Comparison of ENCODE assay signal across 12 cellular contexts in the genomic region with DNA sequence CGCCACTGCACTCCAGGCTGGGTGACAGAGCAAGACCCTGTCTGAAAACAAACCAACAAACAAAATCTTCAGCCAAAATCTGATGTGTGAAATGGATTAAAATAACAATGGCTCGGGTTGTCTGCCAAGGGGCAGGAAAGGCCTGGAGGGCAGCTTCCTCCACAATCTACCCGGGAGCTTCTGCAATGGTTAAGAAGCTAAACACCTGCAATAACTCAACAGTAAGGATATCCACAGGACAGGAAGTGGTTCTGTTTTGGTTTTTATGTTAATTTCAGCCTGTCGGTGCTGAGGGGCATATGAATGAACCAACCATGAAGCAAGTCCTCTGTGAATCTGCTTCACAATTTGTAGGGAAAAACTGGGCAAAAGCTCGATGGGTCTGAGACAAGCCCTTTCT. TPM values are rescaled to one million over a fixed set of nuclear protein-coding genes. Genes with fewer than 3 reads are reported as not detected.
DNase-seq lines count a peak whose midpoint lies in the region; ATAC-seq and TF ChIP-seq lines count a peak whose summit lies in the region.
"Had no signal": no experiment of that assay in that cellular context is flagged by ENCODE, and none has a peak within 500 bp of the region (broad histone marks: within the 10 kb centered on the region; RNA-seq: fewer than 3 reads in every experiment).

No MANE protein-coding gene starts in this region.

- TF ChIP-seq CTCF in transverse colon (IDR thresholded peaks at IDR 0.05): no peak

- H3K27me3 Mint-ChIP-seq in activated T-helper 2 cell treated with anti-CD3 and anti-CD28 coated beads, Interferon-gamma antibody, Interleukin-2, Interleukin-4, amounts not matched to agents 10 μg/mL and 5 μg/mL and 100 μg/mL, durations not matched to agents 14 hours and 24 hours and 36 hours (ENCODE audit: low read depth): no peaks in the 10 kb centered on the region
- H3K27me3 Mint-ChIP-seq in naive thymus-derived CD8-positive, alpha-beta T cell: no peaks in the 10 kb centered on the region

- H3K27ac ChIP-seq in SJCRH30 (no peak overlapping the region), transverse colon (no peak overlapping the region)
- H3K27ac ChIP-seq: right atrium auricular region, tibial artery had no signal

- peaks cover 18% of the 10 kb centered on the region for H3K4me1 Mint-ChIP-seq in activated T-helper 2 cell treated with anti-CD3 and anti-CD28 coated beads, Interferon-gamma antibody, Interleukin-2, Interleukin-4, amounts not matched to agents 10 μg/mL and 5 μg/mL and 100 μg/mL, durations not matched to agents 14 hours and 24 hours and 36 hours (ENCODE audit: low read depth)
- H3K4me1 Mint-ChIP-seq in naive thymus-derived CD8-positive, alpha-beta T cell: peaks cover 12 to 32% (median 28%) of the 10 kb centered on the region in 4 donors

- no peak overlapping the region for H3K4me3 Mint-ChIP-seq in activated T-helper 2 cell treated with anti-CD3 and anti-CD28 coated beads, Interferon-gamma antibody, Interleukin-2, Interleukin-4, amounts not matched to agents 10 μg/mL and 5 μg/mL and 100 μg/mL, durations not matched to agents 14 hours and 24 hours and 36 hours (ENCODE audit: low read depth)
- H3K4me3 Mint-ChIP-seq in naive thymus-derived CD8-positive, alpha-beta T cell: peak overlapping the region in 2 of 10 donors; percentile 10 to 29

- no peak for ATAC-seq in naive thymus-derived CD8-positive, alpha-beta T cell

- no peaks in the 10 kb centered on the region for H3K9me3 Mint-ChIP-seq in activated T-helper 2 cell treated with anti-CD3 and anti-CD28 coated beads, Interferon-gamma antibody, Interleukin-2, Interleukin-4, amounts not matched to agents 10 μg/mL and 5 μg/mL and 100 μg/mL, durations not matched to agents 14 hours and 24 hours and 36 hours
- no peaks in the 10 kb centered on the region for H3K9me3 Mint-ChIP-seq in naive thymus-derived CD8-positive, alpha-beta T cell

- WGBS in transverse colon (ENCODE audit: low coverage in 1 of 2), 2 donors: 65% methylated on average over 5 of the region's 5 CpGs; no CpG with 5 or more reads in 1 of the 2 donors

- intact Hi-C loops in activated T-helper 2 cell treated with anti-CD3 and anti-CD28 coated beads, Interferon-gamma antibody, Interleukin-2, Interleukin-4, amounts not matched to agents 10 μg/mL and 5 μg/mL and 100 μg/mL, durations not matched to agents 14 hours and 24 hours and 36 hours (cut with micrococcal nuclease): no loop called here
- intact Hi-C loops in transverse colon (cut with DNase I; ENCODE audit: low total_unique reads): no loop called here

- in situ Hi-C loops in transverse colon (cut with MboI; ENCODE audit: low pct_ligation_motif_present in 1 of 4, low pct_unique_long_range_greater_than_20kb in 1 of 4, low sequenced_read_pairs in 3 of 4): no loop called here

- peak overlapping the region; percentile 66 for H3K27ac Mint-ChIP-seq in activated T-helper 2 cell treated with anti-CD3 and anti-CD28 coated beads, Interferon-gamma antibody, Interleukin-2, Interleukin-4, amounts not matched to agents 10 μg/mL and 5 μg/mL and 100 μg/mL, durations not matched to agents 14 hours and 24 hours and 36 hours
- H3K27ac Mint-ChIP-seq in naive thymus-derived CD8-positive, alpha-beta T cell: peak overlapping the region; percentile 69 to 93 (median 85)

- H3K36me3 Mint-ChIP-seq in activated T-helper 2 cell treated with anti-CD3 and anti-CD28 coated beads, Interferon-gamma antibody, Interleukin-2, Interleukin-4, amounts not matched to agents 10 μg/mL and 5 μg/mL and 100 μg/mL, durations not matched to agents 14 hours and 24 hours and 36 hours (ENCODE audit: low read depth): peaks cover 78% of the 10 kb centered on the region
- H3K36me3 Mint-ChIP-seq in naive thymus-derived CD8-positive, alpha-beta T cell: peaks cover 4 to 87% (median 17%) of the 10 kb centered on the region in 3 donors

- H3K4me1 ChIP-seq in SJCRH30: no peaks in the 10 kb centered on the region
- H3K4me1 ChIP-seq in transverse colon: no peaks in the 10 kb centered on the region

- POLR2A ChIA-PET in naive thymus-derived CD8-positive, alpha-beta T cell (lab: Charles Lee): no interaction called here

- H3K9me3 ChIP-seq in SJCRH30 (replicated peaks): no peaks in the 10 kb centered on the region
- no peaks in the 10 kb centered on the region for H3K9me3 ChIP-seq in transverse colon
- H3K9me3 ChIP-seq: right atrium auricular region, tibial artery had no signal

- DNase-seq in ELR (ENCODE audit: low read depth): peak; percentile 32
- peak; percentile 71 for DNase-seq in Jurkat, Clone E6-1 (ENCODE audit: low read depth, low spot score)
- DNase-seq in activated T-helper 2 cell treated with anti-CD3 and anti-CD28 coated beads, Interferon-gamma antibody, Interleukin-2, Interleukin-4, amounts not matched to agents 10 μg/mL and 5 μg/mL and 100 μg/mL, durations not matched to agents 14 hours and 24 hours and 36 hours (ENCODE audit: low spot score): no peak
- DNase-seq in naive thymus-derived CD8-positive, alpha-beta T cell: peak in 1 of 10 donors; percentile 15
- no peak for DNase-seq in stimulated activated CD4-positive, alpha-beta T cell treated with anti-CD3 and anti-CD28 coated beads, Interleukin-12 subunit alpha, Interleukin-12 subunit beta, amount 100 ng/mL, for 4 hours
- DNase-seq in SJCRH30: no peak
- no peak for DNase-seq in CD1c-positive myeloid dendritic cell (ENCODE audit: extremely low spot score)
- DNase-seq in transverse colon: no peak
- DNase-seq: HCEC 1CT, NCI-H2029 treated with DMSO at 0.1 percent for 48 hours, tibial artery had no signal

- TF ChIP-seq POLR2A in transverse colon (IDR thresholded peaks at IDR 0.05): no peak

- TF ChIP-seq EP300 in transverse colon (IDR thresholded peaks at IDR 0.05; ENCODE audit: low read depth): no peak

- H3K4me3 ChIP-seq in Jurkat, Clone E6-1 (ENCODE audit: low read length): no peak overlapping the region
- H3K4me3 ChIP-seq in SJCRH30 (no peak overlapping the region), transverse colon (no peak overlapping the region)
- H3K4me3 ChIP-seq: right atrium auricular region, tibial artery had no signal

- no peaks in the 10 kb centered on the region for H3K27me3 ChIP-seq in SJCRH30
- H3K27me3 ChIP-seq in transverse colon: no peaks in the 10 kb centered on the region
- H3K27me3 ChIP-seq: right atrium auricular region, tibial artery had no signal

- H3K36me3 ChIP-seq in SJCRH30 (peaks cover 84% of the 10 kb centered on the region), transverse colon (peaks cover 0 to 46% (median 12%) of the 10 kb centered on the region in 4 donors)

RNA-seq across cellular contexts. Expression of a gene that starts 34.4 kb away (rescaled TPM):
- 15.7 TPM for polyA plus RNA-seq in Jurkat, Clone E6-1 (2012; ENCODE audit: insufficient read depth, insufficient read length)
- total RNA-seq in activated T-helper 2 cell treated with anti-CD3 and anti-CD28 coated beads, Interferon-gamma antibody, Interleukin-2, Interleukin-4, amounts not matched to agents 10 μg/mL and 5 μg/mL and 100 μg/mL, durations not matched to agents 14 hours and 24 hours and 36 hours: 14.5 and 15.3 TPM in 2 replicates
- 10 to 100 TPM; 28.9 to 30.0 TPM for total RNA-seq in naive thymus-derived CD8-positive, alpha-beta T cell
- polyA plus RNA-seq in naive thymus-derived CD8-positive, alpha-beta T cell: 1 to 10 TPM; 2.1 to 4.9 (median 3.4) TPM
- total RNA-seq in SJCRH30 (2014; rRNA removed; shearing (Covaris generic)): 11.8 and 14.2 TPM in 2 replicates
- 10 to 100 TPM; 12.7 to 84.2 (median 31.4) TPM for total RNA-seq in transverse colon

Comparison
In these comparisons a context has a peak if more than half of its experiments do, and no peak if none do; other contexts are left out.
1. DNase-seq: peak in ELR (single experiment) and Jurkat, Clone E6-1 (single experiment); none in activated T-helper 2 cell treated with anti-CD3 and anti-CD28 coated beads, Interferon-gamma antibody, Interleukin-2, Interleukin-4, amounts not matched to agents 10 μg/mL and 5 μg/mL and 100 μg/mL, durations not matched to agents 14 hours and 24 hours and 36 hours (single experiment), stimulated activated CD4-positive, alpha-beta T cell treated with anti-CD3 and anti-CD28 coated beads, Interleukin-12 subunit alpha, Interleukin-12 subunit beta, amount 100 ng/mL, for 4 hours (single experiment), SJCRH30 (0 of 2), CD1c-positive myeloid dendritic cell (single experiment) and transverse colon (single experiment).